16 cellular contexts compared by ENCODE assay signal in the genomic region with DNA sequence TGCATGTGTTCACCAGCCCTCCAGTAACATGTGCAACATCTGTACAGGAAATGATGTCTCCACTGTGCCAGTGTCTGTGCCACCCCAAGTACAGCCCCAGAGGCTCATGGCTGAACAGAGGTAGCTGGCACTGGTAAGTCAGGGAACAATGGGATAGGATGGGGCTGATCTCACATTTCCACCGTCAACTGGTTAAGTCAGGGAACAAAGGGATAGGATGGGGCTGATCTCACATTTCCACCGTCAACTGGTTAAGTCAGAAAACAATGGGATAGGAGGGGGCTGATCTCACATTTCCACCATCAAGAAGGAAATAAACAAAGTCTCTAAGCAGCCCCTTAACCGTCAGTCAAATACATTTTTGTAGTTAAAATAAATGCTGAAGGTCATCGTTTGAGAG.
A peak's percentile ranks its signal among the peaks of the same experiment; 100 is the strongest.
DNase-seq lines count a peak whose midpoint lies in the region; ATAC-seq and TF ChIP-seq lines count a peak whose summit lies in the region.
"Had no signal": no experiment of that assay in that cellular context is flagged by ENCODE, and none has a peak within 500 bp of the region (broad histone marks: within the 10 kb centered on the region; RNA-seq: fewer than 3 reads in every experiment).

No MANE protein-coding gene starts in this region.

- peak overlapping the region; percentile 39 for H3K4me3 ChIP-seq in endodermal cell (ENCODE audit: low read length)
- no peak overlapping the region for H3K4me3 ChIP-seq in MG63
- H3K4me3 ChIP-seq: BLaER1, GM12878, HAP-1 had no signal

- peak overlapping the region; percentile 86 for H3K27ac Mint-ChIP-seq in endodermal cell
- no peak overlapping the region for H3K27ac Mint-ChIP-seq in CD4-positive, alpha-beta T cell
- H3K27ac Mint-ChIP-seq: T-helper 1 cell treated with Interleukin-12 subunit alpha and Interleukin-12 subunit beta and Interleukin-4 antibody, amounts not matched to agents 30 μg/mL and 1 μg/mL, for 36 hours had no signal

- H3K4me1 ChIP-seq in endodermal cell (ENCODE audit: control insufficient read depth, insufficient read depth, low read length): peaks cover 8% of the 10 kb centered on the region
- H3K4me1 ChIP-seq: BLaER1, HAP-1 had no signal

- H3K36me3 Mint-ChIP-seq in endodermal cell (ENCODE audit: low read depth): peaks cover 23% of the 10 kb centered on the region
- no peaks in the 10 kb centered on the region for H3K36me3 Mint-ChIP-seq in CD4-positive, alpha-beta T cell (ENCODE audit: low read depth)

- intact Hi-C loops in CD4-positive, alpha-beta T cell (cut with DNase I, micrococcal nuclease): no loop called here

- ATAC-seq in CD4-positive, alpha-beta T cell (ENCODE audit: poor library complexity): no peak
- ATAC-seq in HG02678 (IDR thresholded peaks at IDR 0.05; ENCODE audit: unreplicated experiment): no peak
- ATAC-seq: GM12878 had no signal

- H3K27ac ChIP-seq in endodermal cell (ENCODE audit: low read depth, low read length): no peak overlapping the region
- H3K27ac ChIP-seq in CD4-positive, alpha-beta T cell (ENCODE audit: low read depth, low read length): no peak overlapping the region
- H3K27ac ChIP-seq: 22Rv1, BLaER1 had no signal

- POLR2A ChIA-PET in CD4-positive, alpha-beta T cell (lab: Charles Lee): no interaction called here

- H3K9me3 Mint-ChIP-seq in endodermal cell: peaks cover 11% of the 10 kb centered on the region
- H3K9me3 Mint-ChIP-seq in CD4-positive, alpha-beta T cell: peaks cover 7% of the 10 kb centered on the region

- peaks cover 30% of the 10 kb centered on the region for H3K4me1 Mint-ChIP-seq in endodermal cell
- H3K4me1 Mint-ChIP-seq in CD4-positive, alpha-beta T cell (ENCODE audit: low read depth): no peaks in the 10 kb centered on the region

- H3K36me3 ChIP-seq in endodermal cell (ENCODE audit: control insufficient read depth, insufficient read depth, low read length) (no peaks in the 10 kb centered on the region), MG63 (no peaks in the 10 kb centered on the region)
- H3K36me3 ChIP-seq: BLaER1, HAP-1 had no signal

- DNase-seq in DMS79 treated with DMSO at 0.1 percent for 48 hours (lab: John Stamatoyannopoulos, UW) (peak; percentile 62), DMS79 (lab: John Stamatoyannopoulos, UW) (no peak), NCI-H345 (lab: John Stamatoyannopoulos, UW) (peak; percentile 80), endodermal cell (peak; percentile 62), MG63 (no peak), NCI-H2081 treated with DMSO at 0.1 percent for 48 hours (lab: John Stamatoyannopoulos, UW) (no peak)
- no peak for DNase-seq in CD4-positive, alpha-beta T cell
- DNase-seq: NCI-H146, NCI-H2227 treated with DMSO at 0.1 percent for 48 hours, SHP77 treated with DMSO at 0.1 percent for 48 hours had no signal

- H3K9ac ChIP-seq in endodermal cell (ENCODE audit: extremely low read depth, low read length, poor library complexity, severe bottlenecking): no peak overlapping the region
- H3K9ac ChIP-seq: BLaER1 had no signal

- H3K27me3 Mint-ChIP-seq in endodermal cell (ENCODE audit: insufficient read depth): no peaks in the 10 kb centered on the region
- no peaks in the 10 kb centered on the region for H3K27me3 Mint-ChIP-seq in CD4-positive, alpha-beta T cell

- no peak overlapping the region for H3K4me3 Mint-ChIP-seq in endodermal cell
- no peak overlapping the region for H3K4me3 Mint-ChIP-seq in CD4-positive, alpha-beta T cell
- H3K4me3 Mint-ChIP-seq: T-helper 1 cell treated with Interleukin-12 subunit alpha and Interleukin-12 subunit beta and Interleukin-4 antibody, amounts not matched to agents 30 μg/mL and 1 μg/mL, for 36 hours had no signal

- WGBS in endodermal cell (ENCODE audit: insufficient coverage in 1 of 2, insufficient read length in 1 of 2), 2 experiments: 39 to 73% methylated on average over 2 to 4 of the region's 4 CpGs

- CTCF ChIA-PET in CD4-positive, alpha-beta T cell (lab: Charles Lee): no interaction called here

- no peak for TF ChIP-seq CTCF in endodermal cell (conservative IDR thresholded peaks at IDR 0.05)
- no peak for TF ChIP-seq CTCF in CD4-positive, alpha-beta T cell (IDR thresholded peaks at IDR 0.05)

- H3K9me3 ChIP-seq in endodermal cell (ENCODE audit: control insufficient read depth, low read length) (peaks cover 15% of the 10 kb centered on the region), MG63 (0 out of 2 replicates have a peak, but pooled peaks cover 3% of the 10 kb centered on the region)
- no peaks in the 10 kb centered on the region for H3K9me3 ChIP-seq in CD4-positive, alpha-beta T cell (ENCODE audit: control insufficient read depth, low read length)
- H3K9me3 ChIP-seq: BLaER1, HAP-1 had no signal

- H3K27me3 ChIP-seq in endodermal cell (ENCODE audit: control insufficient read depth, insufficient read depth, low read length, poor library complexity, severe bottlenecking): peaks cover 5% of the 10 kb centered on the region
- no peaks in the 10 kb centered on the region for H3K27me3 ChIP-seq in MG63
- H3K27me3 ChIP-seq in CD4-positive, alpha-beta T cell (ENCODE audit: control insufficient read depth, insufficient read depth, low read length): no peaks in the 10 kb centered on the region
- H3K27me3 ChIP-seq: BLaER1 had no signal

Comparison
In these comparisons a context has a peak if more than half of its experiments do, and no peak if none do; other contexts are left out.
1. DNase-seq: peak in DMS79 treated with DMSO at 0.1 percent for 48 hours (single experiment), NCI-H345 (single experiment) and endodermal cell (single experiment); none in DMS79 (single experiment), MG63 (single experiment), CD4-positive, alpha-beta T cell (0 of 10) and NCI-H2081 treated with DMSO at 0.1 percent for 48 hours (single experiment).